Comparison of ENCODE assay signal across 17 cellular contexts in genomic region chr14:56809262-56810215, GRCh38. TPM values are rescaled to one million over a fixed set of nuclear protein-coding genes. Genes with fewer than 3 reads are reported as not detected.
DNase-seq lines count a peak whose midpoint lies in the region; ATAC-seq and TF ChIP-seq lines count a peak whose summit lies in the region.
"Had no signal": no experiment of that assay in that cellular context is flagged by ENCODE, and none has a peak within 500 bp of the region (broad histone marks: within the 10 kb centered on the region; RNA-seq: fewer than 3 reads in every experiment).

No MANE protein-coding gene starts in this region.

- H4K5ac ChIP-seq in mesendoderm (ENCODE audit: low read length) = no peak overlapping the region

- H3K36me3 ChIP-seq in heart left ventricle (no peaks in the 10 kb centered on the region), right atrium auricular region (no peaks in the 10 kb centered on the region), mesendoderm (ENCODE audit: control insufficient read depth, insufficient read depth, low read length) (no peaks in the 10 kb centered on the region), testis (ENCODE audit: low read depth, missing control alignments) (no peaks in the 10 kb centered on the region)

- H2BK120ac ChIP-seq in mesendoderm (ENCODE audit: low read depth, low read length) = no peak overlapping the region

- peaks cover 8% of the 10 kb centered on the region for H3K9me3 Mint-ChIP-seq in activated naive CD8-positive, alpha-beta T cell treated with anti-CD3 and anti-CD28 coated beads, Interleukin-2, amount 50 U/mL, for 24 hours

- peak overlapping the region in 8 of 12 donors; percentile 3 to 23 (median 9) for H3K4me3 ChIP-seq in heart left ventricle
- H3K4me3 ChIP-seq in right atrium auricular region = peak overlapping the region in 1 of 2 donors; percentile 19
- peak overlapping the region; percentile 77 for H3K4me3 ChIP-seq in mesendoderm (ENCODE audit: low read length)
- H3K4me3 ChIP-seq in testis = peak overlapping the region; percentile 7 to 44
- H3K4me3 ChIP-seq: lung had no signal

- intact Hi-C loops in heart left ventricle (cut with DNase I) (no loop called here), testis (cut with DNase I; ENCODE audit: low total_unique reads) (no loop called here)

- DNase-seq in heart left ventricle (no peak), right atrium auricular region (ENCODE audit: low spot score) (no peak), mesendoderm (no peak), testis (no peak), HCEC 1CT (no peak)
- no peak for DNase-seq in activated naive CD8-positive, alpha-beta T cell treated with anti-CD3 and anti-CD28 coated beads, Interleukin-2, amount 50 U/mL, for 24 hours
- DNase-seq: AML-193; amniotic stem cell; DND-41; PC-3; stimulated activated naive CD4-positive, alpha-beta T cell had no signal

- H3K18ac ChIP-seq in mesendoderm (ENCODE audit: low read length) = peak overlapping the region; percentile 99

- no peak overlapping the region for H2BK5ac ChIP-seq in mesendoderm (ENCODE audit: low read length)

- H4K8ac ChIP-seq in mesendoderm (ENCODE audit: low read depth, low read length) = no peak overlapping the region

- H3K56ac ChIP-seq in mesendoderm (ENCODE audit: low read length) = peak overlapping the region; percentile 89

- no peak overlapping the region for H2AK5ac ChIP-seq in mesendoderm (ENCODE audit: low read length)

- peak overlapping the region; percentile 5 for H3K4me3 Mint-ChIP-seq in activated naive CD8-positive, alpha-beta T cell treated with anti-CD3 and anti-CD28 coated beads, Interleukin-2, amount 50 U/mL, for 24 hours

- H3K4me2 ChIP-seq in mesendoderm (ENCODE audit: low read length) = peak overlapping the region; percentile 64

- H3K23ac ChIP-seq in mesendoderm (ENCODE audit: low read length) = no peak overlapping the region

- H3K4ac ChIP-seq in mesendoderm (ENCODE audit: low read depth, low read length) = peak overlapping the region; percentile 58

- H3K79me1 ChIP-seq in mesendoderm (ENCODE audit: low read length) = peaks cover 2% of the 10 kb centered on the region

- 3 to 5% (median 4%) methylated on average over 51 to 65 of the region's 65 CpGs for WGBS in heart left ventricle, 4 donors
- no CpG with 5 or more reads among the region's 65 CpGs for WGBS in mesendoderm (ENCODE audit: extremely low coverage, insufficient coverage, low lambda C conversion rate)
- 5 to 7% methylated on average over 60 to 65 of the region's 65 CpGs for WGBS in testis, 2 donors

- H3K27me3 ChIP-seq in heart left ventricle (peaks cover 78 to 100% (median 98%) of the 10 kb centered on the region in 9 donors), right atrium auricular region (peaks cover 64 to 72% of the 10 kb centered on the region in 2 donors), mesendoderm (ENCODE audit: insufficient read depth, low read length, poor library complexity) (peaks cover 8% of the 10 kb centered on the region), testis (no peaks in the 10 kb centered on the region)

- no peak overlapping the region for H3K27ac ChIP-seq in heart left ventricle
- no peak overlapping the region for H3K27ac ChIP-seq in right atrium auricular region
- H3K27ac ChIP-seq in mesendoderm (ENCODE audit: low read depth, low read length) = no peak overlapping the region
- no peak overlapping the region for H3K27ac ChIP-seq in testis

- peaks cover 0 to 22% (median 9%) of the 10 kb centered on the region in 12 donors for H3K4me1 ChIP-seq in heart left ventricle
- H3K4me1 ChIP-seq in right atrium auricular region = peaks cover 0 to 22% of the 10 kb centered on the region in 2 donors
- H3K4me1 ChIP-seq in mesendoderm (ENCODE audit: control insufficient read depth, low read depth, low read length) = peaks cover 2% of the 10 kb centered on the region
- peaks cover 4% of the 10 kb centered on the region for H3K4me1 ChIP-seq in testis

- peak overlapping the region; percentile 53 for H3K27ac Mint-ChIP-seq in activated naive CD8-positive, alpha-beta T cell treated with anti-CD3 and anti-CD28 coated beads, Interleukin-2, amount 50 U/mL, for 24 hours

- peaks cover 13% of the 10 kb centered on the region for H3K36me3 Mint-ChIP-seq in activated naive CD8-positive, alpha-beta T cell treated with anti-CD3 and anti-CD28 coated beads, Interleukin-2, amount 50 U/mL, for 24 hours (ENCODE audit: low read depth)

- no peak for ATAC-seq in heart left ventricle
- ATAC-seq in activated naive CD8-positive, alpha-beta T cell treated with anti-CD3 and anti-CD28 coated beads, Interleukin-2, amount 50 U/mL, for 24 hours = no peak
- no peak for ATAC-seq in HG03196 (IDR thresholded peaks at IDR 0.05; ENCODE audit: unreplicated experiment)
- ATAC-seq in GM19395 (IDR thresholded peaks at IDR 0.05; ENCODE audit: unreplicated experiment) = no peak
- ATAC-seq: PC-3 had no signal

- H3K4me1 Mint-ChIP-seq in activated naive CD8-positive, alpha-beta T cell treated with anti-CD3 and anti-CD28 coated beads, Interleukin-2, amount 50 U/mL, for 24 hours = peaks cover 28% of the 10 kb centered on the region

- H3K79me2 ChIP-seq in mesendoderm (ENCODE audit: control insufficient read depth, insufficient read depth, low read length) = peaks cover 12% of the 10 kb centered on the region

- no peak for TF ChIP-seq CTCF in heart left ventricle (IDR thresholded peaks at IDR 0.05)
- TF ChIP-seq CTCF in right atrium auricular region (IDR thresholded peaks at IDR 0.05) = no peak
- no peak for TF ChIP-seq CTCF in testis (IDR thresholded peaks at IDR 0.05)

- peak overlapping the region; percentile 84 for H3K9ac ChIP-seq in mesendoderm (ENCODE audit: low read length)

- no peak for TF ChIP-seq POLR2A in heart left ventricle (IDR thresholded peaks at IDR 0.05)
- TF ChIP-seq POLR2A in testis (IDR thresholded peaks at IDR 0.05) = no peak

- H3K9me3 ChIP-seq in heart left ventricle (no peaks in the 10 kb centered on the region), right atrium auricular region (no peaks in the 10 kb centered on the region), testis (no peaks in the 10 kb centered on the region)

- H3K27me3 Mint-ChIP-seq in activated naive CD8-positive, alpha-beta T cell treated with anti-CD3 and anti-CD28 coated beads, Interleukin-2, amount 50 U/mL, for 24 hours = peaks cover 82% of the 10 kb centered on the region

- no peak overlapping the region for H2BK15ac ChIP-seq in mesendoderm (replicated peaks; ENCODE audit: low read depth)

RNA-seq across cellular contexts. Expression of gene OTX2, which starts 0.7 kb away (rescaled TPM):
- total RNA-seq in heart left ventricle (not detected), right atrium auricular region (not detected), testis (not detected)
- polyA plus RNA-seq in heart left ventricle (not detected), testis (ENCODE audit: insufficient read depth, low read depth, low replicate concordance) (0.50 TPM)
- 74.3 TPM for polyA plus RNA-seq in mesendoderm (2013, experiment 1 of 2)
- polyA plus RNA-seq in mesendoderm (2013, experiment 2 of 2) = 76.2 TPM
- total RNA-seq: dermis microvascular lymphatic vessel endothelial cell, H4, lung, PC-3, posterior vena cava had no signal
- polyA plus RNA-seq: lung had no signal
